1 cellular context compared by ENCODE assay signal in genomic region chr20:17654649-17655285, GRCh38.
TF ChIP-seq lines count a peak whose summit lies in the region.

No MANE protein-coding gene starts in this region.

TF ChIP-seq in liver, 16 proteins besides CTCF, POLR2A, EP300 and RAD21 (continued from another document):
- TF ChIP-seq FOXA2 (IDR thresholded peaks at IDR 0.05) = no peak
